ENCODE assay signal across 8 cellular contexts in genomic region chr18:67517224-67517765, GRCh38. TPM values are rescaled to one million over a fixed set of nuclear protein-coding genes. Genes with fewer than 3 reads are reported as not detected.
DNase-seq lines count a peak whose midpoint lies in the region; ATAC-seq and TF ChIP-seq lines count a peak whose summit lies in the region.

No MANE protein-coding gene starts in this region.

- H3K27me3 ChIP-seq in fibroblast of lung (ENCODE audit: control insufficient read depth, insufficient read depth, low read length) (no peaks in the 10 kb centered on the region), neuron (ENCODE audit: insufficient read depth, low read length) (no peaks in the 10 kb centered on the region)

- ATAC-seq in T-helper 17 cell (no peak), GM21619 (IDR thresholded peaks at IDR 0.05; ENCODE audit: unreplicated experiment) (no peak), GM21526 (IDR thresholded peaks at IDR 0.05; ENCODE audit: low FRiP score, unreplicated experiment) (no peak), HG03521 (IDR thresholded peaks at IDR 0.05; ENCODE audit: unreplicated experiment) (no peak)

- POLR2A ChIA-PET in activated CD4-positive, alpha-beta T cell treated with anti-CD3 and anti-CD28 coated beads, Interleukin-2, amount 10 ng/mL, durations not matched to agents 7 days and 5 days (lab: Charles Lee), result interaction anchor here (0.6 kb wide), 1 partner anchor 402 kb away, joined by 3 read pairs; no protein-coding TSS in a partner anchor

- TF ChIP-seq CTCF in fibroblast of lung (conservative IDR thresholded peaks at IDR 0.05 in 1 of 2, IDR thresholded peaks at IDR 0.05 in 1 of 2; ENCODE audit: low read depth in 1 of 2, low read length in 2 of 2), result no peak

- H3K36me3 ChIP-seq in fibroblast of lung (ENCODE audit: control insufficient read depth, insufficient read depth, low read length), result peaks cover 3% of the 10 kb centered on the region
- H3K36me3 ChIP-seq in neuron (ENCODE audit: insufficient read depth, low read length), result peaks cover 12% of the 10 kb centered on the region

- peaks cover 15% of the 10 kb centered on the region for H3K4me1 Mint-ChIP-seq in activated CD4-positive, alpha-beta T cell treated with anti-CD3 and anti-CD28 coated beads, Interleukin-2, amount 10 ng/mL, durations not matched to agents 7 days and 5 days
- H3K4me1 Mint-ChIP-seq in T-helper 17 cell, result peaks cover 16% of the 10 kb centered on the region

- H3K9ac ChIP-seq in fibroblast of lung (ENCODE audit: insufficient read depth, low read length), result peak overlapping the region; percentile 64

- CTCF ChIA-PET in activated CD4-positive, alpha-beta T cell treated with anti-CD3 and anti-CD28 coated beads, Interleukin-2, amount 10 ng/mL, durations not matched to agents 7 days and 5 days (lab: Charles Lee), result interaction anchor here (0.9 to 1.8 kb wide), 3 partner anchors 11 to 1220 kb away, joined by 3 to 4 read pairs (median 3); no protein-coding TSS in a partner anchor

- peaks cover 5% of the 10 kb centered on the region for H3K4me1 ChIP-seq in fibroblast of lung (ENCODE audit: control insufficient read depth, extremely low read depth, insufficient read depth, low read length)
- peaks cover 14% of the 10 kb centered on the region for H3K4me1 ChIP-seq in neuron (ENCODE audit: insufficient read depth, low read length)

- H3K4me2 ChIP-seq in fibroblast of lung (ENCODE audit: extremely low read depth, insufficient read depth, low read length), result peak overlapping the region; percentile 71

- no peaks in the 10 kb centered on the region for H3K9me3 ChIP-seq in T-helper 17 cell (ENCODE audit: control insufficient read depth, low read length, poor library complexity, severe bottlenecking)
- H3K9me3 ChIP-seq in fibroblast of lung (ENCODE audit: control insufficient read depth, insufficient read depth, low read depth, low read length), result no peaks in the 10 kb centered on the region
- peaks cover 2% of the 10 kb centered on the region for H3K9me3 ChIP-seq in neuron (ENCODE audit: low read length)

- H4K20me1 ChIP-seq in fibroblast of lung (ENCODE audit: control insufficient read depth, extremely low read depth, insufficient read depth, low read length), result no peaks in the 10 kb centered on the region

- H3K9me3 Mint-ChIP-seq in activated CD4-positive, alpha-beta T cell treated with anti-CD3 and anti-CD28 coated beads, Interleukin-2, amount 10 ng/mL, durations not matched to agents 7 days and 5 days, result no peaks in the 10 kb centered on the region

- peak overlapping the region; percentile 58 to 71 (median 62) for H3K4me3 ChIP-seq in fibroblast of lung (replicated peaks in 1 of 4; ENCODE audit: control extremely low read depth in 1 of 4, insufficient read depth in 1 of 4, low read depth in 3 of 4, low read length in 4 of 4)
- H3K4me3 ChIP-seq in neuron (ENCODE audit: low read length), result peak overlapping the region; percentile 76

- DNase-seq in activated CD4-positive, alpha-beta T cell treated with anti-CD3 and anti-CD28 coated beads, Interleukin-2, amount 10 ng/mL, durations not matched to agents 7 days and 5 days, result no peak
- no peak for DNase-seq in activated CD4-positive, alpha-beta T cell treated with anti-CD3 and anti-CD28 coated beads for 48 hours
- DNase-seq in T-helper 17 cell (no peak), fibroblast of lung (ENCODE audit: low read depth in 2 of 2) (no peak)

- no peaks in the 10 kb centered on the region for H3K36me3 Mint-ChIP-seq in activated CD4-positive, alpha-beta T cell treated with anti-CD3 and anti-CD28 coated beads, Interleukin-2, amount 10 ng/mL, durations not matched to agents 7 days and 5 days (ENCODE audit: low read depth)
- no peaks in the 10 kb centered on the region for H3K36me3 Mint-ChIP-seq in T-helper 17 cell (ENCODE audit: low read depth)

- H3K4me3 Mint-ChIP-seq in activated CD4-positive, alpha-beta T cell treated with anti-CD3 and anti-CD28 coated beads, Interleukin-2, amount 10 ng/mL, durations not matched to agents 7 days and 5 days, result peak overlapping the region; percentile 83
- peak overlapping the region; percentile 99 for H3K4me3 Mint-ChIP-seq in T-helper 17 cell

- H3K27ac Mint-ChIP-seq in activated CD4-positive, alpha-beta T cell treated with anti-CD3 and anti-CD28 coated beads, Interleukin-2, amount 10 ng/mL, durations not matched to agents 7 days and 5 days, result no peak overlapping the region
- peak overlapping the region; percentile 75 for H3K27ac Mint-ChIP-seq in T-helper 17 cell

- H2AFZ ChIP-seq in fibroblast of lung (ENCODE audit: low read length) (peak overlapping the region; percentile 83), neuron (ENCODE audit: low read depth, low read length) (peak overlapping the region; percentile 91)

- peaks cover 50% of the 10 kb centered on the region for H3K27me3 Mint-ChIP-seq in activated CD4-positive, alpha-beta T cell treated with anti-CD3 and anti-CD28 coated beads, Interleukin-2, amount 10 ng/mL, durations not matched to agents 7 days and 5 days
- peaks cover 15% of the 10 kb centered on the region for H3K27me3 Mint-ChIP-seq in T-helper 17 cell

- H3K27ac ChIP-seq in fibroblast of lung (ENCODE audit: insufficient read depth, low read length), result peak overlapping the region; percentile 68

- peaks cover 42% of the 10 kb centered on the region for H3K79me2 ChIP-seq in fibroblast of lung (ENCODE audit: control insufficient read depth, insufficient read depth, low read length)

RNA-seq across cellular contexts. Expression of gene DSEL, which starts 0.8 kb away (rescaled TPM):
- total RNA-seq in activated CD4-positive, alpha-beta T cell treated with anti-CD3 and anti-CD28 coated beads, Interleukin-2, amount 10 ng/mL, durations not matched to agents 7 days and 5 days, result under 1 TPM; 0.10 TPM
- total RNA-seq in T-helper 17 cell (1 to 10 TPM; 1.1 TPM), fibroblast of lung (51.1 and 157 TPM in 2 replicates)
- 43.9 and 60.3 TPM in 2 replicates for polyA plus RNA-seq in fibroblast of lung
- 25.0 and 35.5 TPM in 2 replicates for polyA plus RNA-seq in fibroblast of lung (2012)
- polyA minus RNA-seq in fibroblast of lung (ENCODE audit: low replicate concordance), result 15.9 and 24.0 TPM in 2 replicates

Comparison
In these comparisons a context has a peak if more than half of its experiments do, and no peak if none do; other contexts are left out.
1. RNA of gene DSEL, which starts 0.8 kb away (total RNA-seq): 51.1 to 157 TPM in fibroblast of lung; 1.1 TPM in T-helper 17 cell and 0.10 TPM in activated CD4-positive, alpha-beta T cell treated with anti-CD3 and anti-CD28 coated beads, Interleukin-2, amount 10 ng/mL, durations not matched to agents 7 days and 5 days; every median in the first group is over 10 times any median in the second.